Comparison of ENCODE assay signal across 1 cellular context in the genomic region with DNA sequence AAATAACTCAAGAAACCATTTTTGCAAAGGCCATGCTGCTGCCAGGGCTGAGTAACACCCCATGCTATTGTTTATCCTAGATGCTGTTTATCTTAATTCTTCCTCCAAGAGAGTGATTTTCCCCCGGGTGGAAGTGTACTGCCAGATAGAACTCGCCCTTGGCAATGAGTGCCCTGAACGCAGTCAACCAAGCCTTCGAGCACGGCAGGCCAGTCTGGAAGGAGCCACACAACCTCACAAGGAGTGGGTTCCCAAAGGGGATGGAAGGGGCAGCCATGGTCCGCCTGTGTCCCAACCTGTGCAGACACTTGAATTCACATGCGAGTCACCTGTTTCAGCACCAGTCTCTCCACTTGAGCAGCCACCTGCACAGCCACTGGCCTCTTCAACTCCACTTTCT.
TF ChIP-seq lines count a peak whose summit lies in the region.

No MANE protein-coding gene starts in this region.

TF ChIP-seq in H1, 55 proteins besides CTCF, POLR2A, EP300 and RAD21:
- TF ChIP-seq GABPA (IDR thresholded peaks at IDR 0.05; ENCODE audit: borderline replicate concordance, insufficient read depth, low read length) (no peak), YY1 (IDR thresholded peaks at IDR 0.05; ENCODE audit: low read depth, low read length) (no peak), HDAC6 (IDR thresholded peaks at IDR 0.05; ENCODE audit: low read depth, low read length) (no peak), CBX5 (IDR thresholded peaks at IDR 0.05; ENCODE audit: low read depth, low read length) (no peak), PHF8 (conservative IDR thresholded peaks at IDR 0.05; ENCODE audit: low read depth, low read length) (no peak), CREB1 (IDR thresholded peaks at IDR 0.05) (no peak), BRCA1 (IDR thresholded peaks at IDR 0.05; ENCODE audit: low read depth, low read length) (no peak), RFX5 (IDR thresholded peaks at IDR 0.05; ENCODE audit: borderline replicate concordance, low read depth, low read length) (no peak), KDM5A (IDR thresholded peaks at IDR 0.05; ENCODE audit: low read length) (no peak), SIN3A (conservative IDR thresholded peaks at IDR 0.05 in 1 of 2, IDR thresholded peaks at IDR 0.05 in 1 of 2; ENCODE audit: low read depth in 1 of 2, low read length in 2 of 2) (no peak), TCF12 (IDR thresholded peaks at IDR 0.05; ENCODE audit: low read depth, low read length) (no peak), JUND (IDR thresholded peaks at IDR 0.05; ENCODE audit: low read length) (no peak), FOSL1 (IDR thresholded peaks at IDR 0.05; ENCODE audit: insufficient read depth, low read depth, low read length) (no peak), ASH2L (IDR thresholded peaks at IDR 0.05; ENCODE audit: low read length) (no peak), POU5F1 (IDR thresholded peaks at IDR 0.05; ENCODE audit: low read depth, low read length) (no peak), SUZ12 (IDR thresholded peaks at IDR 0.05; ENCODE audit: low read length) (no peak)
